Comparison of ENCODE assay signal across 24 cellular contexts in genomic region chr1:64451449-64451848, GRCh38.
"Had no signal": no experiment of that assay in that cellular context is flagged by ENCODE, and none has a peak within 500 bp of the region (broad histone marks: within the 10 kb centered on the region; RNA-seq: fewer than 3 reads in every experiment).

No MANE protein-coding gene starts in this region.

- H3K27ac ChIP-seq: coronary artery, dorsolateral prefrontal cortex, esophagus squamous epithelium, gastrocnemius medialis, heart right ventricle, left lung, lower lobe of right lung had no signal

- DNase-seq: dermis blood vessel endothelial cell; dorsolateral prefrontal cortex; effector CD4-positive, alpha-beta T cell; effector memory CD4-positive, alpha-beta T cell; esophagus squamous epithelium; foreskin fibroblast; foreskin melanocyte; gastrocnemius medialis; glutamatergic neuron; head of caudate nucleus; heart right ventricle; hippocampal formation; left cardiac atrium; left lung; left ventricle myocardium superior; lower lobe of right lung; mesenchymal stem cell; midbrain had no signal

- H3K27me3 ChIP-seq: gastrocnemius medialis, heart right ventricle, left lung had no signal

- H3K4me3 ChIP-seq: coronary artery, dorsolateral prefrontal cortex, esophagus squamous epithelium, gastrocnemius medialis, heart right ventricle, left lung, lower lobe of right lung had no signal

- H3K36me3 ChIP-seq: esophagus squamous epithelium, gastrocnemius medialis, heart right ventricle, left lung, lower lobe of right lung had no signal

- ATAC-seq: esophagus mucosa, gastrocnemius medialis, heart right ventricle, left cardiac atrium, left lung, left ventricle myocardium superior, lower lobe of right lung had no signal

- H3K9me3 ChIP-seq: esophagus squamous epithelium, gastrocnemius medialis, heart right ventricle, left lung, lower lobe of right lung had no signal

- H3K4me1 ChIP-seq: esophagus squamous epithelium, gastrocnemius medialis, heart right ventricle, left lung, lower lobe of right lung had no signal

- FAIRE-seq: colon, endothelial cell of umbilical vein, islet of Langerhans, keratinocyte had no signal
